2 cellular contexts compared by ENCODE assay signal in the genomic region with DNA sequence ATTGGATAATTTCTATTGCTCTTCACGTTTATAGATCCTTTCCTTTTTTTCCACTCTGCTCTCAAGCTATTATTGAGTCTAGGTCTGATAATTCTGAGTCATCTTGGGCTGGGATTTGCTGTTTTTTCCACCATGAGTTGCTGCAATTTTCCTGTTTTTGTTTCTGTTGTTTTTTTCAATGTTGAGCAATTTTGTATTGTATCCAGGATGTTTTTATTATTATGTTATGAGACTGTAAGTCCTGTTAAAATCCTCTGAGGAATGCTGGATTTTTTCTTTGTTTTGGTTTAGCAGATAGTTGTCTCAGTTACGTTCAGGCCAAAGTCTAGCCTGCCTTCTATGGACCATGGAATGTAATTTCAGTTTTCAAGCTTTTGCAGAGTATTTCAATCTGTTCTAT.
TF ChIP-seq lines count a peak whose summit lies in the region.

No MANE protein-coding gene starts in this region.

TF ChIP-seq in H1, 55 proteins besides CTCF, POLR2A, EP300 and RAD21:
- TF ChIP-seq TCF12 (IDR thresholded peaks at IDR 0.05; ENCODE audit: low read depth, low read length) (no peak), KDM5A (IDR thresholded peaks at IDR 0.05; ENCODE audit: low read length) (no peak), SRF (IDR thresholded peaks at IDR 0.05; ENCODE audit: low read depth, low read length) (no peak), TBP (IDR thresholded peaks at IDR 0.05; ENCODE audit: low read depth, low read length) (no peak), GABPA (IDR thresholded peaks at IDR 0.05; ENCODE audit: borderline replicate concordance, insufficient read depth, low read length) (no peak)
- TF ChIP-seq, protein P1, sequence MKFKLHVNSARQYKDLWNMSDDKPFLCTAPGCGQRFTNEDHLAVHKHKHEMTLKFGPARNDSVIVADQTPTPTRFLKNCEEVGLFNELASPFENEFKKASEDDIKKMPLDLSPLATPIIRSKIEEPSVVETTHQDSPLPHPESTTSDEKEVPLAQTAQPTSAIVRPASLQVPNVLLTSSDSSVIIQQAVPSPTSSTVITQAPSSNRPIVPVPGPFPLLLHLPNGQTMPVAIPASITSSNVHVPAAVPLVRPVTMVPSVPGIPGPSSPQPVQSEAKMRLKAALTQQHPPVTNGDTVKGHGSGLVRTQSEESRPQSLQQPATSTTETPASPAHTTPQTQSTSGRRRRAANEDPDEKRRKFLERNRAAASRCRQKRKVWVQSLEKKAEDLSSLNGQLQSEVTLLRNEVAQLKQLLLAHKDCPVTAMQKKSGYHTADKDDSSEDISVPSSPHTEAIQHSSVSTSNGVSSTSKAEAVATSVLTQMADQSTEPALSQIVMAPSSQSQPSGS (IDR thresholded peaks at IDR 0.05; ENCODE audit: low read length): no peak

TF ChIP-seq in HepG2, 621 proteins besides CTCF, POLR2A, EP300 and RAD21 (continues in another document):
- TF ChIP-seq MZF1 (CRISPR knock-in tag; IDR thresholded peaks at IDR 0.05; ENCODE audit: borderline replicate concordance) (no peak), ZNF333 (CRISPR knock-in tag; IDR thresholded peaks at IDR 0.05; ENCODE audit: borderline replicate concordance) (no peak), IRX3 (CRISPR knock-in tag; IDR thresholded peaks at IDR 0.05; ENCODE audit: borderline replicate concordance, low read depth) (no peak), ZKSCAN8 (CRISPR knock-in tag; IDR thresholded peaks at IDR 0.05; ENCODE audit: borderline replicate concordance) (no peak), FOXP1 (IDR thresholded peaks at IDR 0.05) (peak; percentile 54; the same call in 1 of the 2 replicates), FOXP1 (CRISPR knock-in tag; IDR thresholded peaks at IDR 0.05) (peak; percentile 34; the same call in 1 of the 2 replicates), ZFP37 (CRISPR knock-in tag; IDR thresholded peaks at IDR 0.05; ENCODE audit: borderline replicate concordance) (no peak), RXRA (CRISPR knock-in tag; IDR thresholded peaks at IDR 0.05) (no peak), SKI (IDR thresholded peaks at IDR 0.05; ENCODE audit: partially characterized antibody) (no peak), TEAD2 (CRISPR knock-in tag; IDR thresholded peaks at IDR 0.05) (no peak), NKX3-1 (CRISPR knock-in tag; IDR thresholded peaks at IDR 0.05) (no peak)
- TF ChIP-seq, protein P2, sequence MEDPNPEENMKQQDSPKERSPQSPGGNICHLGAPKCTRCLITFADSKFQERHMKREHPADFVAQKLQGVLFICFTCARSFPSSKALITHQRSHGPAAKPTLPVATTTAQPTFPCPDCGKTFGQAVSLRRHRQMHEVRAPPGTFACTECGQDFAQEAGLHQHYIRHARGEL (CRISPR knock-in tag; IDR thresholded peaks at IDR 0.05): no peak
- TF ChIP-seq, protein P3, sequence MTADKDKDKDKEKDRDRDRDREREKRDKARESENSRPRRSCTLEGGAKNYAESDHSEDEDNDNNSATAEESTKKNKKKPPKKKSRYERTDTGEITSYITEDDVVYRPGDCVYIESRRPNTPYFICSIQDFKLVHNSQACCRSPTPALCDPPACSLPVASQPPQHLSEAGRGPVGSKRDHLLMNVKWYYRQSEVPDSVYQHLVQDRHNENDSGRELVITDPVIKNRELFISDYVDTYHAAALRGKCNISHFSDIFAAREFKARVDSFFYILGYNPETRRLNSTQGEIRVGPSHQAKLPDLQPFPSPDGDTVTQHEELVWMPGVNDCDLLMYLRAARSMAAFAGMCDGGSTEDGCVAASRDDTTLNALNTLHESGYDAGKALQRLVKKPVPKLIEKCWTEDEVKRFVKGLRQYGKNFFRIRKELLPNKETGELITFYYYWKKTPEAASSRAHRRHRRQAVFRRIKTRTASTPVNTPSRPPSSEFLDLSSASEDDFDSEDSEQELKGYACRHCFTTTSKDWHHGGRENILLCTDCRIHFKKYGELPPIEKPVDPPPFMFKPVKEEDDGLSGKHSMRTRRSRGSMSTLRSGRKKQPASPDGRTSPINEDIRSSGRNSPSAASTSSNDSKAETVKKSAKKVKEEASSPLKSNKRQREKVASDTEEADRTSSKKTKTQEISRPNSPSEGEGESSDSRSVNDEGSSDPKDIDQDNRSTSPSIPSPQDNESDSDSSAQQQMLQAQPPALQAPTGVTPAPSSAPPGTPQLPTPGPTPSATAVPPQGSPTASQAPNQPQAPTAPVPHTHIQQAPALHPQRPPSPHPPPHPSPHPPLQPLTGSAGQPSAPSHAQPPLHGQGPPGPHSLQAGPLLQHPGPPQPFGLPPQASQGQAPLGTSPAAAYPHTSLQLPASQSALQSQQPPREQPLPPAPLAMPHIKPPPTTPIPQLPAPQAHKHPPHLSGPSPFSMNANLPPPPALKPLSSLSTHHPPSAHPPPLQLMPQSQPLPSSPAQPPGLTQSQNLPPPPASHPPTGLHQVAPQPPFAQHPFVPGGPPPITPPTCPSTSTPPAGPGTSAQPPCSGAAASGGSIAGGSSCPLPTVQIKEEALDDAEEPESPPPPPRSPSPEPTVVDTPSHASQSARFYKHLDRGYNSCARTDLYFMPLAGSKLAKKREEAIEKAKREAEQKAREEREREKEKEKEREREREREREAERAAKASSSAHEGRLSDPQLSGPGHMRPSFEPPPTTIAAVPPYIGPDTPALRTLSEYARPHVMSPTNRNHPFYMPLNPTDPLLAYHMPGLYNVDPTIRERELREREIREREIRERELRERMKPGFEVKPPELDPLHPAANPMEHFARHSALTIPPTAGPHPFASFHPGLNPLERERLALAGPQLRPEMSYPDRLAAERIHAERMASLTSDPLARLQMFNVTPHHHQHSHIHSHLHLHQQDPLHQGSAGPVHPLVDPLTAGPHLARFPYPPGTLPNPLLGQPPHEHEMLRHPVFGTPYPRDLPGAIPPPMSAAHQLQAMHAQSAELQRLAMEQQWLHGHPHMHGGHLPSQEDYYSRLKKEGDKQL (CRISPR knock-in tag; IDR thresholded peaks at IDR 0.05; ENCODE audit: low read depth): no peak
- TF ChIP-seq, protein P4, sequence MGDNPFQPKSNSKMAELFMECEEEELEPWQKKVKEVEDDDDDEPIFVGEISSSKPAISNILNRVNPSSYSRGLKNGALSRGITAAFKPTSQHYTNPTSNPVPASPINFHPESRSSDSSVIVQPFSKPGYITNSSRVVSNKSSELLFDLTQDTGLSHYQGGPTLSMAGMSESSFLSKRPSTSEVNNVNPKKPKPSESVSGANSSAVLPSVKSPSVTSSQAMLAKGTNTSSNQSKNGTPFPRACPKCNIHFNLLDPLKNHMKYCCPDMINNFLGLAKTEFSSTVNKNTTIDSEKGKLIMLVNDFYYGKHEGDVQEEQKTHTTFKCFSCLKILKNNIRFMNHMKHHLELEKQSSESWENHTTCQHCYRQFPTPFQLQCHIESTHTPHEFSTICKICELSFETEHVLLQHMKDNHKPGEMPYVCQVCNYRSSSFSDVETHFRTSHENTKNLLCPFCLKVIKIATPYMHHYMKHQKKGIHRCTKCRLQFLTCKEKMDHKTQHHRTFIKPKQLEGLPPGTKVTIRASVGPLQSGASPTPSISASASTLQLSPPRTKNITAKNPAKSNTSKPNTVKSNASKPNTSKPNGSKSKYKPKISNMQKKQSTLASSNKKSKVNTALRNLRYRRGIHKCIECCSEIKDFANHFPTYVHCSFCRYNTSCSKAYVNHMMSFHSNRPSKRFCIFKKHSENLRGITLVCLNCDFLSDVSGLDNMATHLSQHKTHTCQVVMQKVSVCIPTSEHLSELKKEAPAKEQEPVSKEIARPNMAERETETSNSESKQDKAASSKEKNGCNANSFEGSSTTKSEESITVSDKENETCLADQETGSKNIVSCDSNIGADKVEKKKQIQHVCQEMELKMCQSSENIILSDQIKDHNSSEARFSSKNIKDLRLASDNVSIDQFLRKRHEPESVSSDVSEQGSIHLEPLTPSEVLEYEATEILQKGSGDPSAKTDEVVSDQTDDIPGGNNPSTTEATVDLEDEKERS (CRISPR knock-in tag; IDR thresholded peaks at IDR 0.05): no peak
- TF ChIP-seq, protein P5, sequence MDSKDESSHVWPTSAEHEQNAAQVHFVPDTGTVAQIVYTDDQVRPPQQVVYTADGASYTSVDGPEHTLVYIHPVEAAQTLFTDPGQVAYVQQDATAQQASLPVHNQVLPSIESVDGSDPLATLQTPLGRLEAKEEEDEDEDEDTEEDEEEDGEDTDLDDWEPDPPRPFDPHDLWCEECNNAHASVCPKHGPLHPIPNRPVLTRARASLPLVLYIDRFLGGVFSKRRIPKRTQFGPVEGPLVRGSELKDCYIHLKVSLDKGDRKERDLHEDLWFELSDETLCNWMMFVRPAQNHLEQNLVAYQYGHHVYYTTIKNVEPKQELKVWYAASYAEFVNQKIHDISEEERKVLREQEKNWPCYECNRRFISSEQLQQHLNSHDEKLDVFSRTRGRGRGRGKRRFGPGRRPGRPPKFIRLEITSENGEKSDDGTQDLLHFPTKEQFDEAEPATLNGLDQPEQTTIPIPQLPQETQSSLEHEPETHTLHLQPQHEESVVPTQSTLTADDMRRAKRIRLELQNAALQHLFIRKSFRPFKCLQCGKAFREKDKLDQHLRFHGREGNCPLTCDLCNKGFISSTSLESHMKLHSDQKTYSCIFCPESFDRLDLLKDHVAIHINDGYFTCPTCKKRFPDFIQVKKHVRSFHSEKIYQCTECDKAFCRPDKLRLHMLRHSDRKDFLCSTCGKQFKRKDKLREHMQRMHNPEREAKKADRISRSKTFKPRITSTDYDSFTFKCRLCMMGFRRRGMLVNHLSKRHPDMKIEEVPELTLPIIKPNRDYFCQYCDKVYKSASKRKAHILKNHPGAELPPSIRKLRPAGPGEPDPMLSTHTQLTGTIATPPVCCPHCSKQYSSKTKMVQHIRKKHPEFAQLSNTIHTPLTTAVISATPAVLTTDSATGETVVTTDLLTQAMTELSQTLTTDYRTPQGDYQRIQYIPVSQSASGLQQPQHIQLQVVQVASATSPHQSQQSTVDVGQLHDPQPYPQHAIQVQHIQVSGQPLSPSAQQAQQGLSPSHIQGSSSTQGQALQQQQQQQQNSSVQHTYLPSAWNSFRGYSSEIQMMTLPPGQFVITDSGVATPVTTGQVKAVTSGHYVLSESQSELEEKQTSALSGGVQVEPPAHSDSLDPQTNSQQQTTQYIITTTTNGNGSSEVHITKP (CRISPR knock-in tag; IDR thresholded peaks at IDR 0.05; ENCODE audit: low read depth): no peak
- TF ChIP-seq, protein P6, sequence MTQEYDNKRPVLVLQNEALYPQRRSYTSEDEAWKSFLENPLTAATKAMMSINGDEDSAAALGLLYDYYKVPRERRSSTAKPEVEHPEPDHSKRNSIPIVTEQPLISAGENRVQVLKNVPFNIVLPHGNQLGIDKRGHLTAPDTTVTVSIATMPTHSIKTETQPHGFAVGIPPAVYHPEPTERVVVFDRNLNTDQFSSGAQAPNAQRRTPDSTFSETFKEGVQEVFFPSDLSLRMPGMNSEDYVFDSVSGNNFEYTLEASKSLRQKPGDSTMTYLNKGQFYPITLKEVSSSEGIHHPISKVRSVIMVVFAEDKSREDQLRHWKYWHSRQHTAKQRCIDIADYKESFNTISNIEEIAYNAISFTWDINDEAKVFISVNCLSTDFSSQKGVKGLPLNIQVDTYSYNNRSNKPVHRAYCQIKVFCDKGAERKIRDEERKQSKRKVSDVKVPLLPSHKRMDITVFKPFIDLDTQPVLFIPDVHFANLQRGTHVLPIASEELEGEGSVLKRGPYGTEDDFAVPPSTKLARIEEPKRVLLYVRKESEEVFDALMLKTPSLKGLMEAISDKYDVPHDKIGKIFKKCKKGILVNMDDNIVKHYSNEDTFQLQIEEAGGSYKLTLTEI (CRISPR knock-in tag; conservative IDR thresholded peaks at IDR 0.05): no peak
- TF ChIP-seq, protein P7, sequence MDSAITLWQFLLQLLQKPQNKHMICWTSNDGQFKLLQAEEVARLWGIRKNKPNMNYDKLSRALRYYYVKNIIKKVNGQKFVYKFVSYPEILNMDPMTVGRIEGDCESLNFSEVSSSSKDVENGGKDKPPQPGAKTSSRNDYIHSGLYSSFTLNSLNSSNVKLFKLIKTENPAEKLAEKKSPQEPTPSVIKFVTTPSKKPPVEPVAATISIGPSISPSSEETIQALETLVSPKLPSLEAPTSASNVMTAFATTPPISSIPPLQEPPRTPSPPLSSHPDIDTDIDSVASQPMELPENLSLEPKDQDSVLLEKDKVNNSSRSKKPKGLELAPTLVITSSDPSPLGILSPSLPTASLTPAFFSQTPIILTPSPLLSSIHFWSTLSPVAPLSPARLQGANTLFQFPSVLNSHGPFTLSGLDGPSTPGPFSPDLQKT (CRISPR knock-in tag; IDR thresholded peaks at IDR 0.05; ENCODE audit: borderline replicate concordance): no peak
- TF ChIP-seq, protein P8, sequence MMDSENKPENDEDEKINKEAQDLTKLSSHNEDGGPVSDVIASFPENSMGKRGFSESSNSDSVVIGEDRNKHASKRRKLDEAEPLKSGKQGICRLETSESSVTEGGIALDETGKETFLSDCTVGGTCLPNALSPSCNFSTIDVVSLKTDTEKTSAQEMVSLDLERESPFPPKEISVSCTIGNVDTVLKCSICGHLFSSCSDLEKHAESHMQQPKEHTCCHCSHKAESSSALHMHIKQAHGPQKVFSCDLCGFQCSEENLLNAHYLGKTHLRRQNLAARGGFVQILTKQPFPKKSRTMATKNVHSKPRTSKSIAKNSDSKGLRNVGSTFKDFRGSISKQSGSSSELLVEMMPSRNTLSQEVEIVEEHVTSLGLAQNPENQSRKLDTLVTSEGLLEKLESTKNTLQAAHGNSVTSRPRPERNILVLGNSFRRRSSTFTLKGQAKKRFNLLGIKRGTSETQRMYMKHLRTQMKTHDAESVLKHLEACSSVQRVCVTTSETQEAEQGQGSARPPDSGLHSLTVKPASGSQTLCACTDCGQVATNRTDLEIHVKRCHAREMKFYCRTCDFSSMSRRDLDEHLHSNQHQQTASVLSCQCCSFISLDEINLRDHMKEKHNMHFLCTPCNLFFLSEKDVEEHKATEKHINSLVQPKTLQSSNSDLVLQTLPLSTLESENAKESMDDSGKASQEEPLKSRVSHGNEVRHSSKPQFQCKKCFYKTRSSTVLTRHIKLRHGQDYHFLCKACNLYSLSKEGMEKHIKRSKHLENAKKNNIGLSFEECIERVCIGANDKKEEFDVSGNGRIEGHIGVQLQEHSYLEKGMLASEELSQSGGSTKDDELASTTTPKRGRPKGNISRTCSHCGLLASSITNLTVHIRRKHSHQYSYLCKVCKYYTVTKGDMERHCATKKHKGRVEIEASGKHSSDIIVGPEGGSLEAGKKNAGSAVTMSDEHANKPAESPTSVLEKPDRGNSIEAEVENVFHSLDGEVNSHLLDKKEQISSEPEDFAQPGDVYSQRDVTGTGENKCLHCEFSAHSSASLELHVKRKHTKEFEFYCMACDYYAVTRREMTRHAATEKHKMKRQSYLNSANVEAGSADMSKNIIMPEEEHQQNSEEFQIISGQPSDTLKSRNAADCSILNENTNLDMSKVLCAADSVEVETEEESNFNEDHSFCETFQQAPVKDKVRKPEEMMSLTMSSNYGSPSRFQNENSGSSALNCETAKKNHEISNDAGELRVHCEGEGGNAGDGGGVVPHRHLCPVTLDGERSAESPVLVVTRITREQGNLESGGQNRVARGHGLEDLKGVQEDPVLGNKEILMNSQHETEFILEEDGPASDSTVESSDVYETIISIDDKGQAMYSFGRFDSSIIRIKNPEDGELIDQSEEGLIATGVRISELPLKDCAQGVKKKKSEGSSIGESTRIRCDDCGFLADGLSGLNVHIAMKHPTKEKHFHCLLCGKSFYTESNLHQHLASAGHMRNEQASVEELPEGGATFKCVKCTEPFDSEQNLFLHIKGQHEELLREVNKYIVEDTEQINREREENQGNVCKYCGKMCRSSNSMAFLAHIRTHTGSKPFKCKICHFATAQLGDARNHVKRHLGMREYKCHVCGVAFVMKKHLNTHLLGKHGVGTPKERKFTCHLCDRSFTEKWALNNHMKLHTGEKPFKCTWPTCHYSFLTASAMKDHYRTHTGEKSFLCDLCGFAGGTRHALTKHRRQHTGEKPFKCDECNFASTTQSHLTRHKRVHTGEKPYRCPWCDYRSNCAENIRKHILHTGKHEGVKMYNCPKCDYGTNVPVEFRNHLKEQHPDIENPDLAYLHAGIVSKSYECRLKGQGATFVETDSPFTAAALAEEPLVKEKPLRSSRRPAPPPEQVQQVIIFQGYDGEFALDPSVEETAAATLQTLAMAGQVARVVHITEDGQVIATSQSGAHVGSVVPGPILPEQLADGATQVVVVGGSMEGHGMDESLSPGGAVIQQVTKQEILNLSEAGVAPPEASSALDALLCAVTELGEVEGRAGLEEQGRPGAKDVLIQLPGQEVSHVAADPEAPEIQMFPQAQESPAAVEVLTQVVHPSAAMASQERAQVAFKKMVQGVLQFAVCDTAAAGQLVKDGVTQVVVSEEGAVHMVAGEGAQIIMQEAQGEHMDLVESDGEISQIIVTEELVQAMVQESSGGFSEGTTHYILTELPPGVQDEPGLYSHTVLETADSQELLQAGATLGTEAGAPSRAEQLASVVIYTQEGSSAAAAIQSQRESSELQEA (CRISPR knock-in tag; IDR thresholded peaks at IDR 0.05; ENCODE audit: not compliant biosample characterization): no peak
